In the genomic region with DNA sequence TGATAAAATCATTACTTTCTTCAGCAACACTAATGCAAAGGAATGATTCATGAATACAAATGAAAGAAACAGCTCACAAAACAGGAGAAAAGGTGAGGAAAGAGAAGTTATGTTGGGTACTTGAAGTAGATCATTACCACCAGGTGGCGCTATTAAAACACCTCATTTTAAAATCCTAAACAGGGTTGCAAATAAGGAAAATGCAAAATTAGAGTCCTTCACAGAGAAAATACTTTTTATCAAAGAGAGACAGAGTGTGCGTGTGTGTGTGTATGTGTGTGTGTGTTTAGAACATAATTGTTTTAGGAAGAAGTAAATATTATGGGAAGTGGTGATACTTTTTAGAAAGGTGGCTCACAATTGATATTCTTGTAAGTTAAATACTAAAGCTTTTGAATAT, we compare ENCODE assay signal across 8 cellular contexts. TPM values are rescaled to one million over a fixed set of nuclear protein-coding genes. Genes with fewer than 3 reads are reported as not detected.
DNase-seq lines count a peak whose midpoint lies in the region; ATAC-seq and TF ChIP-seq lines count a peak whose summit lies in the region.

No MANE protein-coding gene starts in this region.

- 1 to 7% (median 4%) methylated on average over 2 of the region's 2 CpGs for WGBS in spleen, 5 donors

- no peaks in the 10 kb centered on the region for H3K36me3 Mint-ChIP-seq in CD4-positive, CD25-positive, alpha-beta regulatory T cell
- no peaks in the 10 kb centered on the region for H3K36me3 Mint-ChIP-seq in activated naive CD8-positive, alpha-beta T cell treated with anti-CD3 and anti-CD28 coated beads for 36 hours

- in situ Hi-C loops in HAP-1 (cut with MboI; ENCODE audit: low sequenced_read_pairs) (loop anchor here (10.0 to 25.0 kb wide), 2 partner anchors 391 to 1009 kb away; no protein-coding TSS in a partner anchor), brain microvascular endothelial cell (cut with HindIII; ENCODE audit: low pct_ligation_motif_present, low sequenced_read_pairs) (no loop called here)

- ATAC-seq in CD4-positive, CD25-positive, alpha-beta regulatory T cell (ENCODE audit: low read depth in 2 of 2) = peak in 1 of 2 donors; percentile 48
- no peak for ATAC-seq in GM21528 (IDR thresholded peaks at IDR 0.05; ENCODE audit: low FRiP score, unreplicated experiment)

- no peaks in the 10 kb centered on the region for H3K9me3 ChIP-seq in CD4-positive, CD25-positive, alpha-beta regulatory T cell (ENCODE audit: control insufficient read depth in 2 of 2, low read length in 2 of 2)
- H3K9me3 ChIP-seq in HAP-1 = no peaks in the 10 kb centered on the region
- no peaks in the 10 kb centered on the region for H3K9me3 ChIP-seq in spleen

- no peak overlapping the region for H3K4me3 ChIP-seq in CD4-positive, CD25-positive, alpha-beta regulatory T cell (ENCODE audit: low read depth, low read length)
- H3K4me3 ChIP-seq in HAP-1 (no peak overlapping the region), brain microvascular endothelial cell (ENCODE audit: low read depth, low read length) (no peak overlapping the region), spleen (no peak overlapping the region)

- no peaks in the 10 kb centered on the region for H3K36me3 ChIP-seq in CD4-positive, CD25-positive, alpha-beta regulatory T cell (ENCODE audit: control insufficient read depth, insufficient read depth, low read length)
- no peaks in the 10 kb centered on the region for H3K36me3 ChIP-seq in HAP-1 (replicated peaks)
- H3K36me3 ChIP-seq in brain microvascular endothelial cell (replicated peaks) = no peaks in the 10 kb centered on the region
- H3K36me3 ChIP-seq in spleen = no peaks in the 10 kb centered on the region

- H3K27ac Mint-ChIP-seq in CD4-positive, CD25-positive, alpha-beta regulatory T cell = no peak overlapping the region
- H3K27ac Mint-ChIP-seq in activated naive CD8-positive, alpha-beta T cell treated with anti-CD3 and anti-CD28 coated beads for 36 hours = no peak overlapping the region

- no peaks in the 10 kb centered on the region for H3K27me3 ChIP-seq in CD4-positive, CD25-positive, alpha-beta regulatory T cell (ENCODE audit: control insufficient read depth, insufficient read depth, low read length)
- H3K27me3 ChIP-seq in HAP-1 (ENCODE audit: low read depth) (no peaks in the 10 kb centered on the region), brain microvascular endothelial cell (replicated peaks) (no peaks in the 10 kb centered on the region), spleen (replicated peaks in 1 of 7) (no peaks in the 10 kb centered on the region)

- H3K4me3 Mint-ChIP-seq in CD4-positive, CD25-positive, alpha-beta regulatory T cell = no peak overlapping the region
- H3K4me3 Mint-ChIP-seq in activated naive CD8-positive, alpha-beta T cell treated with anti-CD3 and anti-CD28 coated beads for 36 hours = no peak overlapping the region

- no peak overlapping the region for H3K27ac ChIP-seq in CD4-positive, CD25-positive, alpha-beta regulatory T cell (ENCODE audit: insufficient read depth, low read length, poor library complexity, severe bottlenecking)
- H3K27ac ChIP-seq in brain microvascular endothelial cell (no peak overlapping the region), spleen (no peak overlapping the region)

- TF ChIP-seq CTCF in brain microvascular endothelial cell (IDR thresholded peaks at IDR 0.05; ENCODE audit: low read depth, low read length, missing control alignments) (peak; percentile 27), spleen (IDR thresholded peaks at IDR 0.05 in 8 of 11, conservative IDR thresholded peaks at IDR 0.05 in 3 of 11) (peak; percentile 45 to 86 (median 76))

- no peak for TF ChIP-seq POLR2A in spleen (IDR thresholded peaks at IDR 0.05)

- DNase-seq in CD4-positive, CD25-positive, alpha-beta regulatory T cell = peak in 2 of 3 donors; percentile 61 to 83
- DNase-seq in HAP-1 (ENCODE audit: low spot score in 2 of 2) (peak; percentile 41 to 64), NCI-H526 treated with DMSO at 0.1 percent for 48 hours (lab: John Stamatoyannopoulos, UW) (peak; percentile 54), brain microvascular endothelial cell (peak; percentile 60), iPS-NIHi11 (ENCODE audit: low spot score) (peak; percentile 40), spleen (no peak)
- no peak for DNase-seq in activated naive CD8-positive, alpha-beta T cell treated with anti-CD3 and anti-CD28 coated beads for 36 hours

- peaks cover 0 to 16% (median 5%) of the 10 kb centered on the region in 4 donors for H3K4me1 Mint-ChIP-seq in CD4-positive, CD25-positive, alpha-beta regulatory T cell
- H3K4me1 Mint-ChIP-seq in activated naive CD8-positive, alpha-beta T cell treated with anti-CD3 and anti-CD28 coated beads for 36 hours = peaks cover 11% of the 10 kb centered on the region

- no peaks in the 10 kb centered on the region for H3K9me3 Mint-ChIP-seq in CD4-positive, CD25-positive, alpha-beta regulatory T cell
- H3K9me3 Mint-ChIP-seq in activated naive CD8-positive, alpha-beta T cell treated with anti-CD3 and anti-CD28 coated beads for 36 hours = peaks cover 2% of the 10 kb centered on the region

- intact Hi-C loops in spleen (cut with DNase I; ENCODE audit: low total_unique reads) = loop anchor here (10.0 kb wide), 1 partner anchor 1009 kb away; no protein-coding TSS in a partner anchor

- H3K4me1 ChIP-seq in CD4-positive, CD25-positive, alpha-beta regulatory T cell (ENCODE audit: control insufficient read depth, insufficient read depth, low read length, poor library complexity, severe bottlenecking) = peaks cover 8% of the 10 kb centered on the region
- H3K4me1 ChIP-seq in HAP-1 (no peaks in the 10 kb centered on the region; the same call in 1 of the 2 replicates), spleen (peaks cover 0 to 22% (median 11%) of the 10 kb centered on the region in 6 donors)

- H3K27me3 Mint-ChIP-seq in CD4-positive, CD25-positive, alpha-beta regulatory T cell = no peaks in the 10 kb centered on the region
- H3K27me3 Mint-ChIP-seq in activated naive CD8-positive, alpha-beta T cell treated with anti-CD3 and anti-CD28 coated beads for 36 hours = no peaks in the 10 kb centered on the region

RNA-seq across cellular contexts. Expression of gene CD180, which starts 49.5 kb away (rescaled TPM):
- not detected for total RNA-seq in CD4-positive, CD25-positive, alpha-beta regulatory T cell
- under 1 TPM in 3 of 4 donors, not detected in 1; 0.06 to 0.37 (median 0.11) TPM for polyA plus RNA-seq in CD4-positive, CD25-positive, alpha-beta regulatory T cell
- total RNA-seq in spleen = 10 to 100 TPM; 20.6 to 39.2 (median 27.4) TPM
- 10 to 100 TPM; 11.6 to 17.9 (median 14.6) TPM for polyA plus RNA-seq in spleen
- total RNA-seq in activated naive CD8-positive, alpha-beta T cell treated with anti-CD3 and anti-CD28 coated beads for 36 hours = under 1 TPM in 1 of 2 experiments, not detected in 1; 0.04 TPM

Comparison
In these comparisons a context has a peak if more than half of its experiments do, and no peak if none do; other contexts are left out.
1. DNase-seq: peak in CD4-positive, CD25-positive, alpha-beta regulatory T cell (2 of 3), HAP-1 (2 of 2), NCI-H526 treated with DMSO at 0.1 percent for 48 hours (single experiment), brain microvascular endothelial cell (single experiment) and iPS-NIHi11 (single experiment); none in spleen (single experiment) and activated naive CD8-positive, alpha-beta T cell treated with anti-CD3 and anti-CD28 coated beads for 36 hours (single experiment).
2. RNA of gene CD180, which starts 49.5 kb away (total RNA-seq): 20.6 to 39.2 TPM in spleen; not detected in CD4-positive, CD25-positive, alpha-beta regulatory T cell (single experiment) and 0.04 TPM in activated naive CD8-positive, alpha-beta T cell treated with anti-CD3 and anti-CD28 coated beads for 36 hours; every median in the first group is over 10 times any median in the second.